10 cellular contexts compared by ENCODE assay signal in the genomic region with DNA sequence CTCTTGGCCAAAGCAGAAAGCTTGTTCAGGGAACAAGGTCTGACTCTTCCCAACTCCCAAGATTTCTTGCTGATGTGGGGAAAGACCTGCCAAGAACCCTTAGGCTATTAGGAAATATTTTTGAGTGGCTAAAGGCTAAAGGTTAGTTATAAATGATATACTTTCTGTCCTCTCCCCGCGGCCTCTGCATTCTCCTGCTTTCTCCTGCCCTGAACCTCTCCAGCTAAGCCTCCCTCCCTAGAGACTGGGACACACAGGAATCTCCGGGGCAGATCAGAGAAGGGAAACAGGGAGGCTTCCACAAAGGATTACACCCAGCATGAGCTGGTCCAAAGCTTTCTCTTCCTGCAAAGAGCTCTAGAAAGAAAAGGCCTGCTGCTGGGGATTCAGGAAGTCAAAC. TPM values are rescaled to one million over a fixed set of nuclear protein-coding genes. Genes with fewer than 3 reads are reported as not detected.
DNase-seq lines count a peak whose midpoint lies in the region; ATAC-seq, FAIRE-seq and TF ChIP-seq lines count a peak whose summit lies in the region.
"Had no signal": no experiment of that assay in that cellular context is flagged by ENCODE, and none has a peak within 500 bp of the region (broad histone marks: within the 10 kb centered on the region; RNA-seq: fewer than 3 reads in every experiment).

No MANE protein-coding gene starts in this region.

- H3K4me3 Mint-ChIP-seq in activated naive CD8-positive, alpha-beta T cell, result peak overlapping the region; percentile 80
- no peak overlapping the region for H3K4me3 Mint-ChIP-seq in activated naive CD8-positive, alpha-beta T cell treated with anti-CD3 and anti-CD28 coated beads for 36 hours
- peak overlapping the region; percentile 79 for H3K4me3 Mint-ChIP-seq in natural killer cell

- TF ChIP-seq POLR2A in upper lobe of left lung (IDR thresholded peaks at IDR 0.05) (no peak), H54 (IDR thresholded peaks at IDR 0.05; ENCODE audit: low read depth, low read length) (no peak)

- no peak for FAIRE-seq in H54 (lab: Jason Lieb, UNC)

- TF ChIP-seq CTCF in natural killer cell (IDR thresholded peaks at IDR 0.05) (no peak), upper lobe of left lung (IDR thresholded peaks at IDR 0.05) (no peak)

- H3K36me3 Mint-ChIP-seq in activated naive CD8-positive, alpha-beta T cell, result no peaks in the 10 kb centered on the region
- H3K36me3 Mint-ChIP-seq in activated naive CD8-positive, alpha-beta T cell treated with anti-CD3 and anti-CD28 coated beads for 36 hours, result no peaks in the 10 kb centered on the region
- H3K36me3 Mint-ChIP-seq in natural killer cell, result no peaks in the 10 kb centered on the region

- peaks cover 0 to 2% of the 10 kb centered on the region in 2 donors for H3K36me3 ChIP-seq in duodenal mucosa (ENCODE audit: control insufficient read depth in 1 of 2, insufficient read depth in 2 of 2, low read length in 2 of 2)
- peaks cover under 1 to 9% (median 3%) of the 10 kb centered on the region in 4 donors for H3K36me3 ChIP-seq in upper lobe of left lung

- intact Hi-C loops in natural killer cell (cut with micrococcal nuclease), result loop anchor here (5.0 kb wide), 1 partner anchor 109 kb away; the partner anchor contains the start of gene INPP5K

- H3K4me1 Mint-ChIP-seq in activated naive CD8-positive, alpha-beta T cell (ENCODE audit: low read depth), result peaks cover 15% of the 10 kb centered on the region
- peaks cover 15% of the 10 kb centered on the region for H3K4me1 Mint-ChIP-seq in activated naive CD8-positive, alpha-beta T cell treated with anti-CD3 and anti-CD28 coated beads for 36 hours
- peaks cover 16 to 33% of the 10 kb centered on the region in 2 donors for H3K4me1 Mint-ChIP-seq in natural killer cell

- H3K4me3 ChIP-seq in duodenal mucosa (ENCODE audit: low read depth in 1 of 2, low read length in 2 of 2) (peak overlapping the region; percentile 94), upper lobe of left lung (peak overlapping the region in 2 of 4 donors; percentile 92)

- no peaks in the 10 kb centered on the region for H3K9me3 Mint-ChIP-seq in activated naive CD8-positive, alpha-beta T cell (ENCODE audit: low read depth)
- H3K9me3 Mint-ChIP-seq in activated naive CD8-positive, alpha-beta T cell treated with anti-CD3 and anti-CD28 coated beads for 36 hours, result no peaks in the 10 kb centered on the region
- no peaks in the 10 kb centered on the region for H3K9me3 Mint-ChIP-seq in natural killer cell

- WGBS in upper lobe of left lung, 2 donors, result 38 to 52% methylated on average over 3 of the region's 3 CpGs

- H3K27ac Mint-ChIP-seq in activated naive CD8-positive, alpha-beta T cell, result no peak overlapping the region
- no peak overlapping the region for H3K27ac Mint-ChIP-seq in activated naive CD8-positive, alpha-beta T cell treated with anti-CD3 and anti-CD28 coated beads for 36 hours
- peak overlapping the region in 1 of 2 donors; percentile 51 for H3K27ac Mint-ChIP-seq in natural killer cell
- H3K27ac Mint-ChIP-seq: activated CD4-positive, alpha-beta T cell treated with anti-CD3 and anti-CD28 coated beads for 36 hours had no signal

- no peak overlapping the region for H3K27ac ChIP-seq in duodenal mucosa (ENCODE audit: low read depth, low read length)
- H3K27ac ChIP-seq in upper lobe of left lung, result peak overlapping the region; percentile 89 to 96 (median 93)

- ATAC-seq in natural killer cell (no peak), upper lobe of left lung (ENCODE audit: low FRiP score in 2 of 2) (no peak)
- ATAC-seq: activated CD4-positive, alpha-beta T cell treated with anti-CD3 and anti-CD28 coated beads for 36 hours had no signal

- H3K9ac ChIP-seq in duodenal mucosa (ENCODE audit: low read depth in 1 of 2, low read length in 2 of 2), result peak overlapping the region in 1 of 2 donors; percentile 91

- H3K9me3 ChIP-seq in duodenal mucosa (ENCODE audit: control insufficient read depth in 1 of 2, low read length in 2 of 2) (no peaks in the 10 kb centered on the region), upper lobe of left lung (no peaks in the 10 kb centered on the region)

- no peak for DNase-seq in activated naive CD8-positive, alpha-beta T cell treated with anti-CD3 and anti-CD28 coated beads for 36 hours
- DNase-seq in natural killer cell, result no peak
- no peak for DNase-seq in upper lobe of left lung
- DNase-seq in H54 (ENCODE audit: insufficient read length, low spot score), result no peak
- no peak for DNase-seq in activated CD4-positive, CD25-positive, alpha-beta regulatory T cell treated with anti-CD3 and anti-CD28 coated beads, Interleukin-2, amount 50 U/mL, for 72 hours
- no peak for DNase-seq in NCI-H187 (lab: John Stamatoyannopoulos, UW)
- DNase-seq: ACHN; activated CD4-positive, alpha-beta T cell treated with anti-CD3 and anti-CD28 coated beads for 36 hours had no signal

- no peaks in the 10 kb centered on the region for H3K27me3 ChIP-seq in duodenal mucosa (ENCODE audit: control insufficient read depth in 1 of 2, insufficient read depth in 2 of 2, low read length in 2 of 2)
- H3K27me3 ChIP-seq in upper lobe of left lung, result no peaks in the 10 kb centered on the region

- no peak for TF ChIP-seq EP300 in upper lobe of left lung (IDR thresholded peaks at IDR 0.05)

- H3K27me3 Mint-ChIP-seq in activated naive CD8-positive, alpha-beta T cell, result no peaks in the 10 kb centered on the region
- peaks cover 10% of the 10 kb centered on the region for H3K27me3 Mint-ChIP-seq in activated naive CD8-positive, alpha-beta T cell treated with anti-CD3 and anti-CD28 coated beads for 36 hours
- H3K27me3 Mint-ChIP-seq in natural killer cell (ENCODE audit: low read depth in 2 of 2), result peaks cover 3 to 20% of the 10 kb centered on the region in 2 donors

- peaks cover 33 to 34% of the 10 kb centered on the region in 2 donors for H3K4me1 ChIP-seq in duodenal mucosa (ENCODE audit: control insufficient read depth in 1 of 2, insufficient read depth in 2 of 2, low read length in 2 of 2)
- peaks cover 29 to 52% (median 47%) of the 10 kb centered on the region in 4 donors for H3K4me1 ChIP-seq in upper lobe of left lung

RNA-seq across cellular contexts. Expression of gene SLC43A2, which starts 2.3 kb away (rescaled TPM):
- 1 to 10 TPM; 3.7 to 4.6 TPM for total RNA-seq in activated naive CD8-positive, alpha-beta T cell treated with anti-CD3 and anti-CD28 coated beads for 36 hours
- total RNA-seq in natural killer cell (10 to 100 TPM; 24.5 to 36.0 (median 30.3) TPM), upper lobe of left lung (10 to 100 TPM; 16.9 to 79.0 (median 49.2) TPM)

RNA-seq across cellular contexts. Expression of gene SCARF1, which starts 19.2 kb away (rescaled TPM):
- 1 to 10 TPM; 2.5 to 2.6 TPM for total RNA-seq in activated naive CD8-positive, alpha-beta T cell treated with anti-CD3 and anti-CD28 coated beads for 36 hours
- 1 to 10 TPM in 2 of 3 donors, under 1 TPM in 1; 0.59 to 3.1 (median 1.0) TPM for total RNA-seq in natural killer cell
- total RNA-seq in upper lobe of left lung, result 10 to 100 TPM; 22.0 to 93.2 (median 55.5) TPM

RNA-seq across cellular contexts. Expression of gene RILP, which starts 23.3 kb away (rescaled TPM):
- 1 to 10 TPM; 3.2 to 3.4 TPM for total RNA-seq in activated naive CD8-positive, alpha-beta T cell treated with anti-CD3 and anti-CD28 coated beads for 36 hours
- total RNA-seq in natural killer cell, result 1 to 10 TPM; 2.3 to 5.1 (median 4.0) TPM
- 100 to 1,000 TPM in 2 of 6 donors, 10 to 100 TPM in 4; 43.7 to 192 (median 85.4) TPM for total RNA-seq in upper lobe of left lung

RNA-seq across cellular contexts. Expression of gene PRPF8, which starts 58.3 kb away (rescaled TPM):
- 100 to 1,000 TPM; 418 to 428 TPM for total RNA-seq in activated naive CD8-positive, alpha-beta T cell treated with anti-CD3 and anti-CD28 coated beads for 36 hours
- total RNA-seq in natural killer cell (100 to 1,000 TPM; 475 to 508 (median 480) TPM), upper lobe of left lung (100 to 1,000 TPM; 173 to 283 (median 220) TPM)

Comparison
In these comparisons a context has a peak if more than half of its experiments do, and no peak if none do; other contexts are left out.
1. RNA of gene SCARF1, which starts 19.2 kb away (total RNA-seq): 22.0 to 93.2 TPM in upper lobe of left lung; 2.5 to 2.6 TPM in activated naive CD8-positive, alpha-beta T cell treated with anti-CD3 and anti-CD28 coated beads for 36 hours and 0.59 to 3.1 TPM in natural killer cell; every median in the first group is over 4 times any median in the second.
2. RNA of gene RILP, which starts 23.3 kb away (total RNA-seq): 43.7 to 192 TPM in upper lobe of left lung; 2.3 to 5.1 TPM in natural killer cell and 3.2 to 3.4 TPM in activated naive CD8-positive, alpha-beta T cell treated with anti-CD3 and anti-CD28 coated beads for 36 hours; every median in the first group is over 4 times any median in the second.